ENCODE assay signal across 8 cellular contexts in genomic region chr1:58874757-58875755, GRCh38.
DNase-seq lines count a peak whose midpoint lies in the region; ATAC-seq and TF ChIP-seq lines count a peak whose summit lies in the region.
"Had no signal": no experiment of that assay in that cellular context is flagged by ENCODE, and none has a peak within 500 bp of the region (broad histone marks: within the 10 kb centered on the region; RNA-seq: fewer than 3 reads in every experiment).

No MANE protein-coding gene starts in this region.

- H3K36me3 ChIP-seq in upper lobe of left lung: no peaks in the 10 kb centered on the region

- H3K4me3 ChIP-seq in cardiac fibroblast (replicated peaks in 1 of 2; ENCODE audit: low read depth in 2 of 2, low read length in 2 of 2) (no peak overlapping the region), upper lobe of left lung (no peak overlapping the region)

- no peaks in the 10 kb centered on the region for H3K27me3 Mint-ChIP-seq in stimulated activated naive CD8-positive, alpha-beta T cell treated with anti-CD3 and anti-CD28 coated beads, Interleukin-15, amount 100 ng/mL, for 72 hours
- H3K27me3 Mint-ChIP-seq: dendritic cell treated with granulocyte-macrophage colony-stimulating factor and Interleukin-4, amounts not matched to agents 40 ng/mL and 50 ng/mL, for 4 days had no signal

- TF ChIP-seq EP300 in upper lobe of left lung (IDR thresholded peaks at IDR 0.05): peak in 1 of 4 donors; percentile 4

- no peaks in the 10 kb centered on the region for H3K9me3 ChIP-seq in upper lobe of left lung

- TF ChIP-seq CTCF in cardiac fibroblast (IDR thresholded peaks at IDR 0.05; ENCODE audit: low read depth, low read length) (no peak), upper lobe of left lung (IDR thresholded peaks at IDR 0.05) (no peak)

- H3K27ac ChIP-seq in upper lobe of left lung: peak overlapping the region; percentile 28 to 57 (median 33)

- no peak for TF ChIP-seq POLR2A in upper lobe of left lung (IDR thresholded peaks at IDR 0.05)

- no peaks in the 10 kb centered on the region for H3K4me1 Mint-ChIP-seq in stimulated activated naive CD8-positive, alpha-beta T cell treated with anti-CD3 and anti-CD28 coated beads, Interleukin-15, amount 100 ng/mL, for 72 hours

- H3K4me3 Mint-ChIP-seq in stimulated activated naive CD8-positive, alpha-beta T cell treated with anti-CD3 and anti-CD28 coated beads, Interleukin-15, amount 100 ng/mL, for 72 hours: no peak overlapping the region
- H3K4me3 Mint-ChIP-seq: dendritic cell treated with granulocyte-macrophage colony-stimulating factor and Interleukin-4, amounts not matched to agents 40 ng/mL and 50 ng/mL, for 4 days had no signal

- no peak overlapping the region for H3K27ac Mint-ChIP-seq in stimulated activated naive CD8-positive, alpha-beta T cell treated with anti-CD3 and anti-CD28 coated beads, Interleukin-15, amount 100 ng/mL, for 72 hours
- H3K27ac Mint-ChIP-seq: dendritic cell treated with granulocyte-macrophage colony-stimulating factor and Interleukin-4, amounts not matched to agents 40 ng/mL and 50 ng/mL, for 4 days had no signal

- no peaks in the 10 kb centered on the region for H3K9me3 Mint-ChIP-seq in stimulated activated naive CD8-positive, alpha-beta T cell treated with anti-CD3 and anti-CD28 coated beads, Interleukin-15, amount 100 ng/mL, for 72 hours
- H3K9me3 Mint-ChIP-seq: dendritic cell treated with granulocyte-macrophage colony-stimulating factor and Interleukin-4, amounts not matched to agents 40 ng/mL and 50 ng/mL, for 4 days had no signal

- 43 to 48% methylated on average over 11 to 12 of the region's 12 CpGs for WGBS in upper lobe of left lung, 2 donors

- H3K4me1 ChIP-seq in upper lobe of left lung: peaks cover 13 to 20% (median 16%) of the 10 kb centered on the region in 4 donors

- peak; percentile 82 to 90 for ATAC-seq in upper lobe of left lung (ENCODE audit: low FRiP score in 2 of 2)
- ATAC-seq in stimulated activated naive CD8-positive, alpha-beta T cell treated with anti-CD3 and anti-CD28 coated beads, Interleukin-15, amount 100 ng/mL, for 72 hours: no peak

- H3K27me3 ChIP-seq in upper lobe of left lung: no peaks in the 10 kb centered on the region

- DNase-seq in NCI-H2029 treated with DMSO at 0.1 percent for 48 hours (lab: John Stamatoyannopoulos, UW) (peak; percentile 98), cardiac fibroblast (ENCODE audit: low read depth in 2 of 2) (peak; percentile 62 to 90), left kidney (ENCODE audit: low read depth, low spot score) (peak; percentile 85), upper lobe of left lung (no peak)
- no peak for DNase-seq in activated CD4-positive, alpha-beta T cell treated with anti-CD3 and anti-CD28 coated beads, Interleukin-2, amount 50 U/mL, for 48 hours
- DNase-seq in activated CD4-positive, alpha-beta T cell treated with anti-CD3 and anti-CD28 coated beads, Interleukin-2, amount 50 U/mL, for 4 hours: no peak
- no peak for DNase-seq in stimulated activated naive CD8-positive, alpha-beta T cell treated with anti-CD3 and anti-CD28 coated beads, Interleukin-15, amount 100 ng/mL, for 72 hours

Comparison
In these comparisons a context has a peak if more than half of its experiments do, and no peak if none do; other contexts are left out.
1. DNase-seq: peak in NCI-H2029 treated with DMSO at 0.1 percent for 48 hours (single experiment), cardiac fibroblast (2 of 2) and left kidney (single experiment); none in upper lobe of left lung (0 of 2), activated CD4-positive, alpha-beta T cell treated with anti-CD3 and anti-CD28 coated beads, Interleukin-2, amount 50 U/mL, for 48 hours (0 of 2), activated CD4-positive, alpha-beta T cell treated with anti-CD3 and anti-CD28 coated beads, Interleukin-2, amount 50 U/mL, for 4 hours (0 of 2) and stimulated activated naive CD8-positive, alpha-beta T cell treated with anti-CD3 and anti-CD28 coated beads, Interleukin-15, amount 100 ng/mL, for 72 hours (0 of 2).